ENCODE assay signal across 27 cellular contexts in genomic region chr7:17830206-17830605, GRCh38.
A peak's percentile ranks its signal among the peaks of the same experiment; 100 is the strongest.
DNase-seq lines count a peak whose midpoint lies in the region; ATAC-seq and TF ChIP-seq lines count a peak whose summit lies in the region.
"Had no signal": no experiment of that assay in that cellular context is flagged by ENCODE, and none has a peak within 500 bp of the region (broad histone marks: within the 10 kb centered on the region; RNA-seq: fewer than 3 reads in every experiment).

No MANE protein-coding gene starts in this region.

- TF ChIP-seq CTCF in AG09309 (IDR thresholded peaks at IDR 0.05; ENCODE audit: control insufficient read depth, insufficient read depth, low read depth, low read length, missing control alignments) (no peak), fibroblast of villous mesenchyme (IDR thresholded peaks at IDR 0.05; ENCODE audit: insufficient read depth, low read depth, low read length) (no peak)

- ATAC-seq in sciatic nerve (no peak), HG03342 (IDR thresholded peaks at IDR 0.05; ENCODE audit: unreplicated experiment) (no peak)
- ATAC-seq: A549; activated CD4-positive, CD25-positive, alpha-beta regulatory T cell treated with anti-CD3 and anti-CD28 coated beads, Interleukin-2, amount 50 U/mL, for 24 hours; activated CD8-positive, alpha-beta T cell treated with anti-CD3 and anti-CD28 coated beads for 36 hours; activated naive CD4-positive, alpha-beta T cell treated with anti-CD3 and anti-CD28 coated beads, Interleukin-2, amount 50 U/mL, for 72 hours; natural killer cell had no signal

- intact Hi-C loops in sciatic nerve (cut with DNase I), result no loop called here

- no peak overlapping the region for H3K4me3 ChIP-seq in AG09309 (ENCODE audit: control insufficient read depth, low read depth, low read length)
- no peak overlapping the region for H3K4me3 ChIP-seq in fibroblast of villous mesenchyme (ENCODE audit: low read depth, low read length)
- H3K4me3 ChIP-seq: A549; BLaER1 treated with 17β-estradiol and CSF1 and Interleukin-3, amounts not matched to agents 10 nM and 100 nM; transverse colon had no signal

- DNase-seq in AG09309 (ENCODE audit: low read depth) (peak; percentile 18), GF-D8 (lab: John Stamatoyannopoulos, UW) (peak; percentile 21), amniotic epithelial cell (ENCODE audit: low read depth) (peak; percentile 93), fibroblast of villous mesenchyme (ENCODE audit: low read depth) (peak; percentile 87), AG08395 (ENCODE audit: low spot score) (no peak), sciatic nerve (ENCODE audit: low spot score) (no peak), NCI-H1105 (lab: John Stamatoyannopoulos, UW) (no peak)
- DNase-seq: activated CD8-positive, alpha-beta T cell treated with anti-CD3 and anti-CD28 coated beads for 36 hours; activated T-cell treated with anti-CD3 and anti-CD28 coated beads for 4 hours; aorta; Calu3; central memory CD4-positive, alpha-beta T cell; DND-41; kidney; natural killer cell; NCI-H1092 treated with DMSO at 0.1 percent for 48 hours; NCI-H2081 treated with DMSO at 0.1 percent for 48 hours; NCI-H345; NCI-H748 treated with DMSO at 0.1 percent for 48 hours; SK-N-SH; stimulated activated CD4-positive, alpha-beta T cell treated with anti-CD3 and anti-CD28 coated beads, Interleukin-2, amount 100 ng/mL, for 48 hours; transverse colon had no signal

Comparison
In these comparisons a context has a peak if more than half of its experiments do, and no peak if none do; other contexts are left out.
1. DNase-seq: peak in AG09309 (single experiment), GF-D8 (single experiment), amniotic epithelial cell (single experiment) and fibroblast of villous mesenchyme (single experiment); none in AG08395 (single experiment), sciatic nerve (single experiment) and NCI-H1105 (single experiment).